ENCODE assay signal across 8 cellular contexts in genomic region chr1:237386362-237387143, GRCh38.
DNase-seq lines count a peak whose midpoint lies in the region; ATAC-seq, FAIRE-seq and TF ChIP-seq lines count a peak whose summit lies in the region.

No MANE protein-coding gene starts in this region.

- BruUV-seq in Caco-2 (replicated peaks; lab: Mats Ljungman, UMichigan), result no TSS peak

- intact Hi-C loops in Caco-2 (cut with micrococcal nuclease; ENCODE audit: unreplicated experiment), result loop anchor here (1.0 to 10.0 kb wide), 6 partner anchors 242 to 1283 kb away; no protein-coding TSS in a partner anchor
- intact Hi-C loops in transverse colon (cut with DNase I; ENCODE audit: low total_unique reads), result loop anchor here (10.0 kb wide), 1 partner anchor 342 kb away; the partner anchor contains the start of gene RYR2

- H3K9me3 ChIP-seq in Caco-2 (no peaks in the 10 kb centered on the region), HEK293 (ENCODE audit: control insufficient read depth, insufficient read depth, low read depth, low read length) (no peaks in the 10 kb centered on the region), transverse colon (no peaks in the 10 kb centered on the region)

- TF ChIP-seq EP300 in transverse colon (IDR thresholded peaks at IDR 0.05; ENCODE audit: low read depth), result no peak

- H3K36me3 ChIP-seq in Caco-2 (ENCODE audit: control insufficient read depth, insufficient read depth, low read length) (no peaks in the 10 kb centered on the region), HEK293 (ENCODE audit: control insufficient read depth in 2 of 2, insufficient read depth in 1 of 2, low read length in 2 of 2) (no peaks in the 10 kb centered on the region), transverse colon (no peaks in the 10 kb centered on the region)

- H3K4me3 ChIP-seq in Caco-2 (ENCODE audit: low read depth, low read length) (no peak overlapping the region), HEK293 (ENCODE audit: low read depth, low read length) (no peak overlapping the region), transverse colon (no peak overlapping the region)

- peak; percentile 73 for FAIRE-seq in RCC 7860 (lab: Jason Lieb, UNC)

- no peaks in the 10 kb centered on the region for H3K36me3 Mint-ChIP-seq in Caco-2 (ENCODE audit: insufficient read depth, unreplicated experiment)
- H3K36me3 Mint-ChIP-seq in activated T-helper 17 cell treated with anti-CD3 and anti-CD28 coated beads, Interleukin-2, amount 50 U/mL, for 72 hours (ENCODE audit: low read depth), result no peaks in the 10 kb centered on the region

- H3K27me3 ChIP-seq in Caco-2 (replicated peaks; ENCODE audit: control insufficient read depth, insufficient read depth, low read length) (no peaks in the 10 kb centered on the region), foreskin keratinocyte (no peaks in the 10 kb centered on the region), transverse colon (no peaks in the 10 kb centered on the region)

- ATAC-seq in foreskin keratinocyte, result no peak
- ATAC-seq in activated T-helper 17 cell treated with anti-CD3 and anti-CD28 coated beads, Interleukin-2, amount 50 U/mL, for 72 hours (replicated peaks), result no peak

- CTCF ChIA-PET in Caco-2 (lab: Charles Lee), result interaction anchor here (0.6 to 1.0 kb wide), 5 partner anchors 77 to 684 kb away, joined by 3 to 9 read pairs (median 3); no protein-coding TSS in a partner anchor
- CTCF ChIA-PET in HEK293 (lab: Yijun Ruan, JAX), result interaction anchor here (0.5 to 4.5 kb wide), 63 partner anchors 7 to 1282 kb away, joined by 3 to 77 read pairs (median 4); partner anchors contain the start of genes HEATR1 and RYR2

- H3K4me1 ChIP-seq in Caco-2 (no peaks in the 10 kb centered on the region), HEK293 (ENCODE audit: control insufficient read depth, insufficient read depth, low read length) (no peaks in the 10 kb centered on the region), foreskin keratinocyte (no peaks in the 10 kb centered on the region), transverse colon (peaks cover 0 to 12% (median 0%) of the 10 kb centered on the region in 4 donors)

- no peak for DNase-seq in Caco-2
- DNase-seq in RCC 7860 (ENCODE audit: low spot score), result peak; percentile 40
- DNase-seq in foreskin keratinocyte, result no peak
- no peak for DNase-seq in transverse colon
- DNase-seq in activated T-cell treated with anti-CD3 and anti-CD28 coated beads, Interleukin-2, amount 50 U/mL, for 48 hours, result no peak
- DNase-seq in substantia nigra (lab: John Stamatoyannopoulos, UW), result no peak

- H3K27ac Mint-ChIP-seq in Caco-2 (ENCODE audit: unreplicated experiment), result no peak overlapping the region
- H3K27ac Mint-ChIP-seq in activated T-helper 17 cell treated with anti-CD3 and anti-CD28 coated beads, Interleukin-2, amount 50 U/mL, for 72 hours, result no peak overlapping the region

- H3K9me3 Mint-ChIP-seq in Caco-2 (ENCODE audit: unreplicated experiment), result no peaks in the 10 kb centered on the region
- H3K9me3 Mint-ChIP-seq in activated T-helper 17 cell treated with anti-CD3 and anti-CD28 coated beads, Interleukin-2, amount 50 U/mL, for 72 hours, result no peaks in the 10 kb centered on the region

- H3K4me3 Mint-ChIP-seq in Caco-2 (ENCODE audit: unreplicated experiment), result no peak overlapping the region
- H3K4me3 Mint-ChIP-seq in activated T-helper 17 cell treated with anti-CD3 and anti-CD28 coated beads, Interleukin-2, amount 50 U/mL, for 72 hours, result no peak overlapping the region

- TF ChIP-seq POLR2A in transverse colon (IDR thresholded peaks at IDR 0.05), result no peak

- TF ChIP-seq CTCF in Caco-2 (IDR thresholded peaks at IDR 0.05; ENCODE audit: insufficient read depth in 1 of 2, low read depth in 1 of 2, low read length in 1 of 2, severe bottlenecking in 1 of 2, unreplicated experiment in 1 of 2) (peak; percentile 47 to 51), HEK293 (tag by site-specific recombination; IDR thresholded peaks at IDR 0.05) (peak; percentile 75), foreskin keratinocyte (conservative IDR thresholded peaks at IDR 0.05) (peak; percentile 75), transverse colon (IDR thresholded peaks at IDR 0.05) (peak; percentile 38 to 65 (median 54))

- WGBS in transverse colon (ENCODE audit: low coverage in 1 of 2), 2 donors, result 40 to 52% methylated on average over 8 of the region's 8 CpGs

- no peak overlapping the region for H3K27ac ChIP-seq in HEK293 (ENCODE audit: extremely low read depth, low read depth, low read length)
- no peak overlapping the region for H3K27ac ChIP-seq in foreskin keratinocyte
- H3K27ac ChIP-seq in transverse colon, result no peak overlapping the region
- H3K27ac ChIP-seq in substantia nigra (ENCODE audit: low read depth, low read length, poor library complexity, severe bottlenecking), result no peak overlapping the region

- peaks cover 3% of the 10 kb centered on the region for H3K27me3 Mint-ChIP-seq in Caco-2 (ENCODE audit: insufficient read depth, unreplicated experiment)
- peaks cover 7% of the 10 kb centered on the region for H3K27me3 Mint-ChIP-seq in activated T-helper 17 cell treated with anti-CD3 and anti-CD28 coated beads, Interleukin-2, amount 50 U/mL, for 72 hours

- POLR2A ChIA-PET in Caco-2 (lab: Charles Lee) (no interaction called here), HEK293 (lab: Yijun Ruan, JAX) (interaction anchor here (0.6 to 2.2 kb wide), 3 partner anchors 182 to 344 kb away, joined by 3 to 17 read pairs (median 5); partner anchors contain the start of gene RYR2)

- in situ Hi-C loops in transverse colon (cut with MboI; ENCODE audit: low pct_ligation_motif_present in 1 of 4, low pct_unique_long_range_greater_than_20kb in 1 of 4, low sequenced_read_pairs in 3 of 4), result loop anchor here in 3 of 4 donors (25.0 kb wide), 1 partner anchor 624 kb away; no protein-coding TSS in a partner anchor

- H3K4me1 Mint-ChIP-seq in Caco-2 (ENCODE audit: low read depth, unreplicated experiment), result no peaks in the 10 kb centered on the region
- H3K4me1 Mint-ChIP-seq in activated T-helper 17 cell treated with anti-CD3 and anti-CD28 coated beads, Interleukin-2, amount 50 U/mL, for 72 hours, result no peaks in the 10 kb centered on the region

TF ChIP-seq in HEK293, 187 proteins besides CTCF, POLR2A, EP300 and RAD21 (continues in another document):
- TF ChIP-seq ZNF571 (tag by site-specific recombination; IDR thresholded peaks at IDR 0.05), result no peak
- TF ChIP-seq SCRT2 (tag by site-specific recombination; IDR thresholded peaks at IDR 0.05), result peak; percentile 94
- no peak for TF ChIP-seq ZNF223 (tag by site-specific recombination; IDR thresholded peaks at IDR 0.05)
- TF ChIP-seq ZNF677 (tag by site-specific recombination; IDR thresholded peaks at IDR 0.05), result no peak
- TF ChIP-seq ZNF654 (tag by site-specific recombination; IDR thresholded peaks at IDR 0.05; ENCODE audit: low read depth), result peak; percentile 95
- no peak for TF ChIP-seq ZNF292 (tag by site-specific recombination; IDR thresholded peaks at IDR 0.05; ENCODE audit: borderline replicate concordance, low read depth)
- no peak for TF ChIP-seq HOXA7 (CRISPR knock-in tag; IDR thresholded peaks at IDR 0.05; ENCODE audit: borderline replicate concordance)
- TF ChIP-seq ZNF184 (tag by site-specific recombination; IDR thresholded peaks at IDR 0.05), result peak; percentile 7; the same call in 1 of the 2 replicates
- TF ChIP-seq ZNF239 (tag by site-specific recombination; IDR thresholded peaks at IDR 0.05), result no peak
- 0 out of 2 replicates have a peak, but pooled peaks have one; percentile 4 for TF ChIP-seq ZNF37A (tag by site-specific recombination; IDR thresholded peaks at IDR 0.05)
- no peak for TF ChIP-seq ZNF416 (tag by site-specific recombination; IDR thresholded peaks at IDR 0.05)
- TF ChIP-seq ZEB2 (tag by site-specific recombination; IDR thresholded peaks at IDR 0.05), result 0 out of 2 replicates have a peak, but pooled peaks have one; percentile 46
- TF ChIP-seq ZSCAN18 (tag by site-specific recombination; IDR thresholded peaks at IDR 0.05), result no peak
- TF ChIP-seq ZNF692 (tag by site-specific recombination; IDR thresholded peaks at IDR 0.05), result no peak
- no peak for TF ChIP-seq ZNF423 (tag by site-specific recombination; IDR thresholded peaks at IDR 0.05)
